Comparison of ENCODE assay signal across 8 cellular contexts in genomic region chr7:44748042-44748947, GRCh38. TPM values are rescaled to one million over a fixed set of nuclear protein-coding genes. Genes with fewer than 3 reads are reported as not detected.
A peak's percentile ranks its signal among the peaks of the same experiment; 100 is the strongest.
DNase-seq lines count a peak whose midpoint lies in the region; ATAC-seq lines count a peak whose summit lies in the region.

TSS of gene ZMIZ2 (plus strand) at chr7:44748847. CDS start at chr7:44756250, 7,403 bp downstream.

- CTCF ChIA-PET in CD8-positive, alpha-beta memory T cell (lab: Charles Lee) = interaction anchor here (1.6 kb wide), 1 partner anchor 99 kb away, joined by 7 read pairs; the partner anchor contains the start of gene H2AZ2

- H3K9me3 ChIP-seq in CD8-positive, alpha-beta memory T cell (ENCODE audit: low read length) = no peaks in the 10 kb centered on the region
- H3K9me3 ChIP-seq in effector memory CD4-positive, alpha-beta T cell (ENCODE audit: control insufficient read depth, low read length) = no peaks in the 10 kb centered on the region

- no peaks in the 10 kb centered on the region for H3K36me3 ChIP-seq in CD8-positive, alpha-beta memory T cell (ENCODE audit: insufficient read depth, low read length)
- H3K36me3 ChIP-seq in effector memory CD4-positive, alpha-beta T cell (ENCODE audit: control insufficient read depth, insufficient read depth, low read length) = no peaks in the 10 kb centered on the region

- H3K4me3 ChIP-seq in CD8-positive, alpha-beta memory T cell (ENCODE audit: low read length) = peak within 1 kb of the TSS; percentile 54
- peak within 1 kb of the TSS; percentile 89 for H3K4me3 ChIP-seq in effector memory CD4-positive, alpha-beta T cell (ENCODE audit: insufficient read depth, low read depth, low read length, poor library complexity, severe bottlenecking)

- POLR2A ChIA-PET in CD8-positive, alpha-beta memory T cell (lab: Charles Lee) = interaction anchor here (0.6 to 3.2 kb wide), 5 partner anchors 41 to 175 kb away, joined by 3 to 14 read pairs (median 3); partner anchors contain the start of genes OGDH and TMED4

- no peaks in the 10 kb centered on the region for H3K27me3 ChIP-seq in CD8-positive, alpha-beta memory T cell (ENCODE audit: insufficient read depth, low read length, poor library complexity, severe bottlenecking)
- H3K27me3 ChIP-seq in effector memory CD4-positive, alpha-beta T cell (replicated peaks; ENCODE audit: control insufficient read depth, insufficient read depth, low read length, poor library complexity, severe bottlenecking) = no peaks in the 10 kb centered on the region

- H3K27me3 Mint-ChIP-seq in CD8-positive, alpha-beta memory T cell = no peaks in the 10 kb centered on the region

- peaks cover 31 to 48% (median 44%) of the 10 kb centered on the region in 3 donors for H3K4me1 Mint-ChIP-seq in CD8-positive, alpha-beta memory T cell

- DNase-seq in CD8-positive, alpha-beta memory T cell = peak; percentile 86 to 93 (median 90)
- DNase-seq in HT1080 (ENCODE audit: low read depth) (peak; percentile 76), medulla oblongata (ENCODE audit: extremely low spot score) (peak; percentile 93)
- DNase-seq in NK-92 treated with Interleukin-12 subunit alpha and Interleukin-12 subunit beta, amount 100 ng/mL, for 24 hours (lab: John Stamatoyannopoulos, UW) = peak; percentile 86
- DNase-seq in activated CD8-positive, alpha-beta memory T cell treated with anti-CD3 and anti-CD28 coated beads for 4 hours (ENCODE audit: low read depth in 2 of 2) = peak; percentile 82 to 86
- peak; percentile 83 to 85 (median 84) for DNase-seq in effector memory CD4-positive, alpha-beta T cell
- DNase-seq in stimulated activated CD4-positive, alpha-beta T cell treated with anti-CD3 and anti-CD28 coated beads, TNF-alpha, amount 100 ng/mL, for 48 hours (ENCODE audit: low read depth in 3 of 3) = peak; percentile 86 to 92 (median 92)

- peaks cover 0 to 17% (median 0%) of the 10 kb centered on the region in 3 donors for H3K36me3 Mint-ChIP-seq in CD8-positive, alpha-beta memory T cell

- H3K27ac ChIP-seq in CD8-positive, alpha-beta memory T cell (ENCODE audit: low read depth, low read length) = peak within 1 kb of the TSS; percentile 76
- H3K27ac ChIP-seq in effector memory CD4-positive, alpha-beta T cell (ENCODE audit: insufficient read depth, low read length, poor library complexity, severe bottlenecking) = peak within 1 kb of the TSS; percentile 93

- ATAC-seq in GM19468 (IDR thresholded peaks at IDR 0.05; ENCODE audit: extremely low read depth, unreplicated experiment) = peak; percentile 40

- peaks cover 38% of the 10 kb centered on the region for H3K4me1 ChIP-seq in CD8-positive, alpha-beta memory T cell (ENCODE audit: insufficient read depth, low read length)
- peaks cover 27% of the 10 kb centered on the region for H3K4me1 ChIP-seq in effector memory CD4-positive, alpha-beta T cell (ENCODE audit: control insufficient read depth, insufficient read depth, low read length, poor library complexity, severe bottlenecking)

- H3K27ac Mint-ChIP-seq in CD8-positive, alpha-beta memory T cell = peak within 1 kb of the TSS; percentile 87 to 97 (median 94)

- H3K4me3 Mint-ChIP-seq in CD8-positive, alpha-beta memory T cell = peak within 1 kb of the TSS; percentile 79 to 90 (median 87)

- no peaks in the 10 kb centered on the region for H3K9me3 Mint-ChIP-seq in CD8-positive, alpha-beta memory T cell

RNA-seq across cellular contexts. Expression of gene ZMIZ2, which starts in this region (rescaled TPM):
- 100 to 1,000 TPM; 119 to 122 TPM for total RNA-seq in CD8-positive, alpha-beta memory T cell
- polyA plus RNA-seq in CD8-positive, alpha-beta memory T cell = 9.8 TPM
- 11.9 and 17.8 TPM in 2 replicates for total RNA-seq in HT1080 (2014; rRNA removed; shearing (Covaris generic))
- 27.1 and 28.6 TPM in 2 replicates for polyA plus RNA-seq in HT1080 (2015; cell fraction: cytosol; rRNA removed)
- 139 and 148 TPM in 2 replicates for polyA plus RNA-seq in HT1080 (2015; cell fraction: nucleus; rRNA removed)

Comparison
In these comparisons a context has a peak if more than half of its experiments do, and no peak if none do; other contexts are left out.
1. Peak in every context shown above with its lines: DNase-seq, ATAC-seq, H3K4me3 ChIP-seq and H3K27ac ChIP-seq.